ENCODE assay signal across 8 cellular contexts in genomic region chr17:44828919-44829557, GRCh38. TPM values are rescaled to one million over a fixed set of nuclear protein-coding genes. Genes with fewer than 3 reads are reported as not detected.
A peak's percentile ranks its signal among the peaks of the same experiment; 100 is the strongest.
DNase-seq lines count a peak whose midpoint lies in the region; ATAC-seq and TF ChIP-seq lines count a peak whose summit lies in the region.

No MANE protein-coding gene starts in this region.

- DNase-seq in NT2/D1 (ENCODE audit: low read depth, low spot score): no peak
- no peak for DNase-seq in dorsolateral prefrontal cortex
- DNase-seq in naive thymus-derived CD8-positive, alpha-beta T cell: peak in 6 of 10 donors; percentile 11 to 43 (median 32)
- DNase-seq in GF-D8 (lab: John Stamatoyannopoulos, UW): no peak

- peak overlapping the region in 33 of 59 donors; percentile 5 to 81 (median 41) for H3K27ac ChIP-seq in dorsolateral prefrontal cortex

- peak overlapping the region; percentile 93 for H3K9ac ChIP-seq in NT2/D1 (ENCODE audit: insufficient read length, low read depth)

- H3K27ac Mint-ChIP-seq in naive thymus-derived CD8-positive, alpha-beta T cell: peak overlapping the region in 1 of 10 donors; percentile 6

- H3K9me3 Mint-ChIP-seq in naive thymus-derived CD8-positive, alpha-beta T cell: no peaks in the 10 kb centered on the region

- no peaks in the 10 kb centered on the region for H3K9me3 ChIP-seq in NT2/D1 (ENCODE audit: insufficient read depth, low read length)

- H3K4me3 Mint-ChIP-seq in naive thymus-derived CD8-positive, alpha-beta T cell: peak overlapping the region; percentile 77 to 91 (median 80)

- peak overlapping the region; percentile 79 for H3K4me3 ChIP-seq in GM12875 (ENCODE audit: low read depth, low read length)
- H3K4me3 ChIP-seq in NT2/D1 (ENCODE audit: insufficient read length, low read depth): peak overlapping the region; percentile 84
- H3K4me3 ChIP-seq in dorsolateral prefrontal cortex: peak overlapping the region; percentile 36 to 75 (median 58)

- H3K27me3 ChIP-seq in NT2/D1 (ENCODE audit: insufficient read depth, insufficient read length) (no peaks in the 10 kb centered on the region), dorsolateral prefrontal cortex (peaks cover 0 to 79% (median 56%) of the 10 kb centered on the region in 45 donors)

- intact Hi-C loops in dorsolateral prefrontal cortex (cut with DNase I): no loop called here

- H3K4me1 Mint-ChIP-seq in naive thymus-derived CD8-positive, alpha-beta T cell: peaks cover 7 to 14% (median 13%) of the 10 kb centered on the region in 4 donors

- ATAC-seq in naive thymus-derived CD8-positive, alpha-beta T cell: peak; percentile 43 to 63
- no peak for ATAC-seq in GM18870 (IDR thresholded peaks at IDR 0.05; ENCODE audit: unreplicated experiment)
- ATAC-seq in GM18498 (IDR thresholded peaks at IDR 0.05; ENCODE audit: unreplicated experiment): no peak
- no peak for ATAC-seq in HG03196 (IDR thresholded peaks at IDR 0.05; ENCODE audit: unreplicated experiment)

- H3K4me1 ChIP-seq in NT2/D1 (ENCODE audit: insufficient read depth, insufficient read length): peaks cover 13% of the 10 kb centered on the region

- no peak for TF ChIP-seq CTCF in GM12875 (IDR thresholded peaks at IDR 0.05; ENCODE audit: borderline replicate concordance, insufficient read depth, low read depth, low read length)
- no peak for TF ChIP-seq CTCF in dorsolateral prefrontal cortex (IDR thresholded peaks at IDR 0.05 in 54 of 56, conservative IDR thresholded peaks at IDR 0.05 in 2 of 56; ENCODE audit: low read depth in 1 of 56, partially characterized antibody in 56 of 56)

- peaks cover 3% of the 10 kb centered on the region for H3K36me3 ChIP-seq in NT2/D1 (ENCODE audit: insufficient read depth, insufficient read length, low read length)

- peaks cover 20 to 65% (median 33%) of the 10 kb centered on the region in 5 donors for H3K27me3 Mint-ChIP-seq in naive thymus-derived CD8-positive, alpha-beta T cell

- POLR2A ChIA-PET in naive thymus-derived CD8-positive, alpha-beta T cell (lab: Charles Lee): no interaction called here

- no peaks in the 10 kb centered on the region for H3K36me3 Mint-ChIP-seq in naive thymus-derived CD8-positive, alpha-beta T cell

RNA-seq across cellular contexts. Expression of gene GJC1, which starts 1.0 kb away (rescaled TPM):
- total RNA-seq in dorsolateral prefrontal cortex: 10 to 100 TPM in 94 of 120 experiments, 1 to 10 TPM in 26; 5.8 to 37.9 (median 12.9) TPM
- total RNA-seq in naive thymus-derived CD8-positive, alpha-beta T cell: not detected
- not detected for polyA plus RNA-seq in naive thymus-derived CD8-positive, alpha-beta T cell

RNA-seq across cellular contexts. Expression of gene HIGD1B, which starts 18.6 kb away (rescaled TPM):
- total RNA-seq in dorsolateral prefrontal cortex: 10 to 100 TPM in 109 of 120 experiments, 1 to 10 TPM in 11; 3.8 to 74.3 (median 16.5) TPM
- not detected for total RNA-seq in naive thymus-derived CD8-positive, alpha-beta T cell
- polyA plus RNA-seq in naive thymus-derived CD8-positive, alpha-beta T cell: under 1 TPM in 2 of 3 donors, not detected in 1; 0.35 to 0.75 TPM

Comparison
In these comparisons a context has a peak if more than half of its experiments do, and no peak if none do; other contexts are left out.
1. DNase-seq: peak in naive thymus-derived CD8-positive, alpha-beta T cell (6 of 10); none in NT2/D1 (single experiment), dorsolateral prefrontal cortex (0 of 10) and GF-D8 (single experiment).
2. ATAC-seq: peak in naive thymus-derived CD8-positive, alpha-beta T cell (2 of 2); none in GM18870 (single experiment), GM18498 (single experiment) and HG03196 (single experiment).
3. RNA of gene GJC1, which starts 1.0 kb away (total RNA-seq): 5.8 to 37.9 TPM in dorsolateral prefrontal cortex; not detected in naive thymus-derived CD8-positive, alpha-beta T cell; every median in the first group is over 4 times any median in the second.
4. RNA of gene HIGD1B, which starts 18.6 kb away (total RNA-seq): 3.8 to 74.3 TPM in dorsolateral prefrontal cortex; not detected in naive thymus-derived CD8-positive, alpha-beta T cell; every median in the first group is over 4 times any median in the second.
5. Peak in every context shown above with its lines, with median percentiles within 50 percentile points of each other: H3K4me3 ChIP-seq.